8 cellular contexts compared by ENCODE assay signal in the genomic region with DNA sequence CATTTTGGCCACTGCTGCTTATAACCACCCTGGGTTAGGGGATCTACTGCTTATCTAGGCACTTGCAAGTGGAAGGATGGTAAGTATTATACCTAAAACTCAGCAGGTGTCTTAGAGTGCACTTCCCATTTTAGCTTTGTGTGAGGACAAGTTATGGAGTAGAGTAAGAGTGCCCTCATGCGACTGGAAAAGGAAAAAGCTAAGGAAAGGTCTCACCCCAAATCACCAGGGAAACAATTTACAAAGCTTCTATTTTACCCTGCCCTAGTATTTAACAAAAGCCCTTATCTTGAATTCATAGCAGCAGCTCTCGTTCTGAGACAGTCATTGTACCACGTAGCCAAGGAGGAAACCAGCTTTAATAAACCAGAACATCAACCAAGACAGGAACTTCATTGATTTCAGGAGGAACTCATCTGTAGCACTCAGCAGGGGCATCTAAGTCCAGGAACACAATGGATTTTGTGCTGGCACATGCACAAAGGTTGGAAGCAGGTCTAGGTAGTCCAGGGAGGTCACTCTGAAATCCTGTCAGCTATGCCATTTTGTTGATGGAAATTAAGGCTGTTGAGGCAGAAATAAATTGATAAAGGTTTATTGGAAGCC. TPM values are rescaled to one million over a fixed set of nuclear protein-coding genes. Genes with fewer than 3 reads are reported as not detected.
A peak's percentile ranks its signal among the peaks of the same experiment; 100 is the strongest.
DNase-seq lines count a peak whose midpoint lies in the region; ATAC-seq lines count a peak whose summit lies in the region.

No MANE protein-coding gene starts in this region.

- H3K4me3 ChIP-seq in adipocyte (ENCODE audit: low read length), result no peak overlapping the region

- H3K4me1 ChIP-seq in adipocyte (ENCODE audit: control insufficient read depth, insufficient read depth, low read length), result peaks cover 4% of the 10 kb centered on the region

- H3K36me3 ChIP-seq in adipocyte (ENCODE audit: control insufficient read depth, insufficient read depth, low read length, severe bottlenecking), result no peaks in the 10 kb centered on the region

- peaks cover 3% of the 10 kb centered on the region for H3K27me3 ChIP-seq in adipocyte (replicated peaks; ENCODE audit: control insufficient read depth, insufficient read depth, low read length)

- intact Hi-C loops in left cardiac atrium (cut with DNase I), result loop anchor here in 1 of 2 donors (1.0 kb wide), 2 partner anchors 86 to 120 kb away; no protein-coding TSS in a partner anchor

- DNase-seq in Daoy (ENCODE audit: low read depth) (peak; percentile 61), HS-5 (ENCODE audit: low read depth) (peak; percentile 22), NCI-H748 treated with DMSO at 0.1 percent for 48 hours (lab: John Stamatoyannopoulos, UW) (peak; percentile 71), adipocyte (ENCODE audit: low read depth) (peak; percentile 78), left cardiac atrium (no peak), renal cortical epithelial cell (ENCODE audit: low read depth) (peak; percentile 65)

- H3K9ac ChIP-seq in adipocyte (ENCODE audit: low read length), result no peak overlapping the region

- peak; percentile 53 to 83 for ATAC-seq in left cardiac atrium
- no peak for ATAC-seq in GM18870 (IDR thresholded peaks at IDR 0.05; ENCODE audit: unreplicated experiment)
- no peak for ATAC-seq in HG03097 (IDR thresholded peaks at IDR 0.05; ENCODE audit: low FRiP score, unreplicated experiment)

- H3K9me3 ChIP-seq in adipocyte (ENCODE audit: control insufficient read depth, low read length), result peaks cover 2% of the 10 kb centered on the region

RNA-seq across cellular contexts. Expression of a gene that starts 2.9 kb away (rescaled TPM):
- total RNA-seq in Daoy (2014; rRNA removed; shearing (Covaris generic)), result 0.06 TPM in 1 of 2 replicates, not detected in the other
- not detected for total RNA-seq in left cardiac atrium
- not detected in 2 replicates for total RNA-seq in renal cortical epithelial cell

RNA-seq across cellular contexts. Expression of a gene that starts 9.0 kb away (rescaled TPM):
- total RNA-seq in Daoy (2014; rRNA removed; shearing (Covaris generic)), result 97.4 and 100 TPM in 2 replicates
- total RNA-seq in left cardiac atrium, result 10 to 100 TPM; 18.3 to 20.8 TPM
- total RNA-seq in renal cortical epithelial cell, result 138 and 165 TPM in 2 replicates

RNA-seq across cellular contexts. Expression of a gene that starts 30.2 kb away (rescaled TPM):
- 52.6 and 55.9 TPM in 2 replicates for total RNA-seq in Daoy (2014; rRNA removed; shearing (Covaris generic))
- total RNA-seq in left cardiac atrium, result 100 to 1,000 TPM; 122 to 139 TPM
- total RNA-seq in renal cortical epithelial cell, result 70.0 and 98.3 TPM in 2 replicates

Comparison
In these comparisons a context has a peak if more than half of its experiments do, and no peak if none do; other contexts are left out.
1. ATAC-seq: peak in left cardiac atrium (2 of 2); none in GM18870 (single experiment) and HG03097 (single experiment).